ENCODE assay signal across 1 cellular context in the genomic region with DNA sequence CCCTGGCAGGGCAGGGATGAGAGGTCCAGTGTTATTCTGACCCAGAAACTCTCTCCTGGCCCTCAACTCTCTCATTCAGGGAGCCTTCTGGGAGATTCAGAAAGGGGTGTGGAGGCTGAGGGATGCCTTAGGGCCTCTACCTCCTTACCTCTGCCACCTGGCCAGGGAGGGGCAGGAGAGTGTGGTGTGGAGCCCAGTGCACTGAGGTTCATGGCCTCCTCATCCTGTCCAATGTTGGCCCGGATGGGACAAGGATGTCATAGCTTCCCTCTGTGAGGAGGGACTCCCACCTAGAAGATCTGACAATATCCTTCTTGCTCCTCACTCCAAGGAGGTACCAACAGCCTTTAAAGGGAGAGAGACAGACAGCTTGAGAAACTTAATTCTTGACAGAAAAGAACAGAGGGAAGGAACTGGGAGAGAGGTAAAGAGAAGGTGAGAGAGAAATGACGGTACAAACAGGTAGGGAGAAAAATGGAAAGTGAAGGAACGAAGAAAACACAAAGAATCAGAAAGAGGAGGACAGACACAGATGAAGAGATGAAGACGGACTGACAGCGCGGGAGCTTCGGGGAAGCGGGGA.
TF ChIP-seq lines count a peak whose summit lies in the region.

No MANE protein-coding gene starts in this region.

TF ChIP-seq in IMR-90, 13 proteins besides CTCF, POLR2A, EP300 and RAD21:
- TF ChIP-seq SMC3 (IDR thresholded peaks at IDR 0.05; ENCODE audit: low read depth, low read length) (no peak), BHLHE40 (IDR thresholded peaks at IDR 0.05; ENCODE audit: low read depth, low read length) (no peak), RCOR1 (IDR thresholded peaks at IDR 0.05; ENCODE audit: insufficient replicate concordance, low read length) (no peak), MAZ (IDR thresholded peaks at IDR 0.05; ENCODE audit: borderline replicate concordance, low read depth, low read length) (no peak), CHD1 (IDR thresholded peaks at IDR 0.05; ENCODE audit: low read depth, low read length) (no peak), FOS (IDR thresholded peaks at IDR 0.05; ENCODE audit: low read depth, low read length) (no peak), RFX5 (IDR thresholded peaks at IDR 0.05; ENCODE audit: low read depth, low read length) (no peak)
- TF ChIP-seq, protein P1, sequence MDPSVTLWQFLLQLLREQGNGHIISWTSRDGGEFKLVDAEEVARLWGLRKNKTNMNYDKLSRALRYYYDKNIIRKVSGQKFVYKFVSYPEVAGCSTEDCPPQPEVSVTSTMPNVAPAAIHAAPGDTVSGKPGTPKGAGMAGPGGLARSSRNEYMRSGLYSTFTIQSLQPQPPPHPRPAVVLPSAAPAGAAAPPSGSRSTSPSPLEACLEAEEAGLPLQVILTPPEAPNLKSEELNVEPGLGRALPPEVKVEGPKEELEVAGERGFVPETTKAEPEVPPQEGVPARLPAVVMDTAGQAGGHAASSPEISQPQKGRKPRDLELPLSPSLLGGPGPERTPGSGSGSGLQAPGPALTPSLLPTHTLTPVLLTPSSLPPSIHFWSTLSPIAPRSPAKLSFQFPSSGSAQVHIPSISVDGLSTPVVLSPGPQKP (IDR thresholded peaks at IDR 0.05; ENCODE audit: borderline replicate concordance, low read depth, low read length), result no peak
- TF ChIP-seq, protein P2, sequence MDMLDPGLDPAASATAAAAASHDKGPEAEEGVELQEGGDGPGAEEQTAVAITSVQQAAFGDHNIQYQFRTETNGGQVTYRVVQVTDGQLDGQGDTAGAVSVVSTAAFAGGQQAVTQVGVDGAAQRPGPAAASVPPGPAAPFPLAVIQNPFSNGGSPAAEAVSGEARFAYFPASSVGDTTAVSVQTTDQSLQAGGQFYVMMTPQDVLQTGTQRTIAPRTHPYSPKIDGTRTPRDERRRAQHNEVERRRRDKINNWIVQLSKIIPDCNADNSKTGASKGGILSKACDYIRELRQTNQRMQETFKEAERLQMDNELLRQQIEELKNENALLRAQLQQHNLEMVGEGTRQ (IDR thresholded peaks at IDR 0.05; ENCODE audit: low read depth, low read length), result no peak
